8 cellular contexts compared by ENCODE assay signal in the genomic region with DNA sequence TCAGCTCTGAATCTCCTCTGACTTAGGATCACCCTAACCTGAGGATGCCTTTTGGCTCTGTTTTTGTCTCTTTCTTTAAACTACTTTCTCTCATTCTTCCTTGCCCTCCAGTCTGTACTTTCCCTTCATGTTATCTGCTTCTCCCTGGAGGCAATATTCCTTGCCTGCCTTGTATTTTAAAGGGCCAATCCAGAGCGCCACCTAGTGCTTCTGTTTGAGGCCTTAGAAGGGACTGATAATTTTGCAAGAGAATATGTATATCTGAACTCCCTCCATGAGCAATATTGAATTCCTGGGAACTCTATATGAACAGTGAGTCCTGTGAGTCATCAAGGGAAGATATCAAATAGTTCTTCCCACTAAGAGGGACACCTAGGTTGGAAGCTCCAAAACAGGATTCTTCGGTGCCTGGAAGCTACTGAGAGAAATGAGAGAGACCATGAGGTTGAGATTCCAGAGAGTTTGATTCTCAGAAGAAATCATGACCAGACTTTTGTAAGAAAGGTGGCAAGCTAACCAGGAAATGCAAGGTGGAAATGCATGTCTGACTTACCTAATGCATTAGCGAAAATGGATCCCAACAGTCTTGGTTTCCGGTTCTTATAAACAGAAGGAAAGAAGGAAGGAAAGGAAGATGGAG.
A peak's percentile ranks its signal among the peaks of the same experiment; 100 is the strongest.
DNase-seq lines count a peak whose midpoint lies in the region; ATAC-seq lines count a peak whose summit lies in the region.

No MANE protein-coding gene starts in this region.

- H3K27me3 ChIP-seq in H7 (ENCODE audit: control insufficient read depth, insufficient read depth, low read length), result no peaks in the 10 kb centered on the region

- no peak for ATAC-seq in GM19035 (IDR thresholded peaks at IDR 0.05; ENCODE audit: unreplicated experiment)

- H3K36me3 ChIP-seq in H7 (replicated peaks; ENCODE audit: control insufficient read depth, insufficient read depth, low read length), result no peaks in the 10 kb centered on the region

- DNase-seq in D341Med (ENCODE audit: low spot score) (peak; percentile 59), H7 (peak; percentile 58), NCI-H526 treated with DMSO at 0.1 percent for 48 hours (lab: John Stamatoyannopoulos, UW) (peak; percentile 75), activated T-cell treated with anti-CD3 and anti-CD28 coated beads for 48 hours (ENCODE audit: low read depth) (peak; percentile 15), foreskin melanocyte (peak; percentile 67), retina (peak; percentile 46)
- DNase-seq in activated CD4-positive, CD25-positive, alpha-beta regulatory T cell (lab: John Stamatoyannopoulos, UW), result no peak

- H3K4me3 ChIP-seq in H7 (ENCODE audit: insufficient read depth, low read depth, low read length), result no peak overlapping the region

Comparison
In these comparisons a context has a peak if more than half of its experiments do, and no peak if none do; other contexts are left out.
1. DNase-seq: peak in D341Med (single experiment), H7 (single experiment), NCI-H526 treated with DMSO at 0.1 percent for 48 hours (single experiment), activated T-cell treated with anti-CD3 and anti-CD28 coated beads for 48 hours (single experiment), foreskin melanocyte (single experiment) and retina (single experiment); none in activated CD4-positive, CD25-positive, alpha-beta regulatory T cell (0 of 4).